In genomic region chr20:63520939-63521601, GRCh38 we compare ENCODE assay signal across 1 cellular context.
TF ChIP-seq lines count a peak whose summit lies in the region.

No MANE protein-coding gene starts in this region.

TF ChIP-seq in HepG2, 621 proteins besides CTCF, POLR2A, EP300 and RAD21 (continued from another document and continues in another):
- TF ChIP-seq THAP8 (CRISPR knock-in tag; IDR thresholded peaks at IDR 0.05; ENCODE audit: borderline replicate concordance) (no peak), STAT5B (CRISPR knock-in tag; IDR thresholded peaks at IDR 0.05) (no peak), SMAD3 (CRISPR knock-in tag; IDR thresholded peaks at IDR 0.05) (no peak), ZNF496 (CRISPR knock-in tag; IDR thresholded peaks at IDR 0.05; ENCODE audit: insufficient replicate concordance) (no peak), KDM5B (CRISPR knock-in tag; IDR thresholded peaks at IDR 0.05; ENCODE audit: borderline replicate concordance) (0 out of 2 replicates have a peak, but pooled peaks have one; percentile 45), RBM39 (IDR thresholded peaks at IDR 0.05; ENCODE audit: low read depth, low read length, poor library complexity, severe bottlenecking) (no peak), ARID2 (CRISPR knock-in tag; IDR thresholded peaks at IDR 0.05; ENCODE audit: borderline replicate concordance) (no peak), GLI4 (CRISPR knock-in tag; IDR thresholded peaks at IDR 0.05; ENCODE audit: borderline replicate concordance) (no peak), HNF4G (IDR thresholded peaks at IDR 0.05; ENCODE audit: borderline replicate concordance, low read depth, low read length) (no peak), HNF4G (CRISPR knock-in tag; IDR thresholded peaks at IDR 0.05; ENCODE audit: borderline replicate concordance, low read depth) (no peak), SP5 (CRISPR knock-in tag; IDR thresholded peaks at IDR 0.05; ENCODE audit: borderline replicate concordance, low read depth) (no peak; the same call in 1 of the 2 replicates), TERF1 (CRISPR knock-in tag; IDR thresholded peaks at IDR 0.05) (no peak), ZNF251 (CRISPR knock-in tag; IDR thresholded peaks at IDR 0.05) (no peak), FUBP1 (CRISPR knock-in tag; IDR thresholded peaks at IDR 0.05; ENCODE audit: borderline replicate concordance) (no peak), CHD4 (IDR thresholded peaks at IDR 0.05; ENCODE audit: borderline replicate concordance, low read length) (no peak), PAF1 (CRISPR knock-in tag; IDR thresholded peaks at IDR 0.05) (no peak), ZMYM4 (CRISPR knock-in tag; IDR thresholded peaks at IDR 0.05) (no peak), KLF6 (CRISPR knock-in tag; IDR thresholded peaks at IDR 0.05) (0 out of 2 replicates have a peak, but pooled peaks have one; percentile 25), ZNF576 (CRISPR knock-in tag; IDR thresholded peaks at IDR 0.05) (peak; percentile 50; the same call in 1 of the 2 replicates), HINFP (CRISPR knock-in tag; IDR thresholded peaks at IDR 0.05; ENCODE audit: low read depth) (no peak), ZNF292 (CRISPR knock-in tag; IDR thresholded peaks at IDR 0.05; ENCODE audit: borderline replicate concordance, low read depth) (no peak), ZNF180 (CRISPR knock-in tag; IDR thresholded peaks at IDR 0.05; ENCODE audit: borderline replicate concordance, low read depth) (no peak), ARID4A (CRISPR knock-in tag; IDR thresholded peaks at IDR 0.05; ENCODE audit: borderline replicate concordance) (0 out of 2 replicates have a peak, but pooled peaks have one; percentile 35), PCBP1 (IDR thresholded peaks at IDR 0.05; ENCODE audit: borderline replicate concordance, low read depth, low read length) (no peak), CENPX (CRISPR knock-in tag; IDR thresholded peaks at IDR 0.05) (no peak), HNRNPK (IDR thresholded peaks at IDR 0.05; ENCODE audit: low read depth, low read length, poor library complexity, severe bottlenecking) (peak; percentile 31), PITX1 (CRISPR knock-in tag; IDR thresholded peaks at IDR 0.05) (0 out of 2 replicates have a peak, but pooled peaks have one; percentile 45), RFXAP (CRISPR knock-in tag; IDR thresholded peaks at IDR 0.05; ENCODE audit: borderline replicate concordance) (peak; percentile 14; the same call in 1 of the 2 replicates), ZNF512B (CRISPR knock-in tag; IDR thresholded peaks at IDR 0.05; ENCODE audit: borderline replicate concordance) (no peak), ZSCAN30 (CRISPR knock-in tag; IDR thresholded peaks at IDR 0.05) (no peak), FOXM1 (CRISPR knock-in tag; IDR thresholded peaks at IDR 0.05) (no peak), JUNB (CRISPR knock-in tag; IDR thresholded peaks at IDR 0.05; ENCODE audit: borderline replicate concordance) (no peak), ZSCAN21 (CRISPR knock-in tag; IDR thresholded peaks at IDR 0.05; ENCODE audit: borderline replicate concordance) (no peak), SRSF4 (IDR thresholded peaks at IDR 0.05; ENCODE audit: low read depth, low read length, poor library complexity, severe bottlenecking) (no peak), ZNF629 (CRISPR knock-in tag; conservative IDR thresholded peaks at IDR 0.05) (no peak), NFYC (CRISPR knock-in tag; IDR thresholded peaks at IDR 0.05) (no peak), PATZ1 (CRISPR knock-in tag; IDR thresholded peaks at IDR 0.05) (peak; percentile 9; the same call in 1 of the 2 replicates), ZNF263 (CRISPR knock-in tag; IDR thresholded peaks at IDR 0.05) (no peak), ZNF350 (CRISPR knock-in tag; IDR thresholded peaks at IDR 0.05; ENCODE audit: borderline replicate concordance, low read depth) (0 out of 2 replicates have a peak, but pooled peaks have one; percentile 25), NPAS2 (CRISPR knock-in tag; IDR thresholded peaks at IDR 0.05; ENCODE audit: borderline replicate concordance) (no peak), LBX2 (CRISPR knock-in tag; IDR thresholded peaks at IDR 0.05; ENCODE audit: borderline replicate concordance) (0 out of 2 replicates have a peak, but pooled peaks have one; percentile 27), JARID2 (CRISPR knock-in tag; IDR thresholded peaks at IDR 0.05; ENCODE audit: insufficient replicate concordance) (no peak), ZNF143 (CRISPR knock-in tag; IDR thresholded peaks at IDR 0.05) (no peak), ZNF75D (CRISPR knock-in tag; IDR thresholded peaks at IDR 0.05; ENCODE audit: borderline replicate concordance) (no peak), ZFP62 (CRISPR knock-in tag; IDR thresholded peaks at IDR 0.05) (no peak), ZNF598 (CRISPR knock-in tag; IDR thresholded peaks at IDR 0.05; ENCODE audit: borderline replicate concordance) (peak; percentile 25; the same call in 1 of the 2 replicates), HIVEP1 (CRISPR knock-in tag; IDR thresholded peaks at IDR 0.05) (peak; percentile 66), ZNF572 (CRISPR knock-in tag; IDR thresholded peaks at IDR 0.05) (no peak), DMAP1 (CRISPR knock-in tag; IDR thresholded peaks at IDR 0.05) (no peak)
